In the genomic region with DNA sequence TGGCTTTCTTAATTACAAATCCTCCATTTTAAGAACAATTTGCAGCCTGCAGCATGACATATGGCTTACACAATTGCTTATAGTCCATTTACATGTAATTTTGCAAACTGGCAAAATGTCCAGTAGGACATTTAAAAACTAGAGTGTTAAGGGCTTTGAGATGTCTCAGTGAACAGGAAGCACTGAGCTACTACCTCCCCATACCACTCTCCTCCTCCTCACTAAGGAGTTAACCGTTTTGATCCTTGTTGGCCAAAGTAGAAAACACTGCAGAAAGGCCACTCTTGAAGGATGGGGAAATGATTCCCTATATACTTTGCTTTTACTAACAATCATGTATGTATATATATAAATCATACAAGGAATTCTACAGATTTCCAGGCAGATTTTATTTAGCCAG, we compare ENCODE assay signal across 10 cellular contexts. TPM values are rescaled to one million over a fixed set of nuclear protein-coding genes. Genes with fewer than 3 reads are reported as not detected.
DNase-seq lines count a peak whose midpoint lies in the region; ATAC-seq and TF ChIP-seq lines count a peak whose summit lies in the region.
"Had no signal": no experiment of that assay in that cellular context is flagged by ENCODE, and none has a peak within 500 bp of the region (broad histone marks: within the 10 kb centered on the region; RNA-seq: fewer than 3 reads in every experiment).

No MANE protein-coding gene starts in this region.

- DNase-seq in heart right ventricle = no peak
- no peak for DNase-seq in Right ventricle myocardium inferior (ENCODE audit: missing footprints)
- no peak for DNase-seq in esophagus muscularis mucosa (ENCODE audit: extremely low spot score)
- no peak for DNase-seq in G401 (ENCODE audit: low spot score)
- DNase-seq in activated CD8-positive, alpha-beta memory T cell treated with anti-CD3 and anti-CD28 coated beads, Interleukin-2, amount 50 U/mL, for 48 hours = no peak
- DNase-seq: foreskin keratinocyte, NCI-H2107 had no signal

- intact Hi-C loops in heart right ventricle (cut with DNase I) (loop anchor here in 2 of 10 donors (10.0 kb wide), 2 partner anchors 243 to 253 kb away; no protein-coding TSS in a partner anchor), Right ventricle myocardium inferior (cut with DNase I) (no loop called here), esophagus muscularis mucosa (cut with DNase I) (no loop called here)

- H3K27me3 ChIP-seq in heart right ventricle = no peaks in the 10 kb centered on the region
- H3K27me3 ChIP-seq in esophagus muscularis mucosa = no peaks in the 10 kb centered on the region
- no peaks in the 10 kb centered on the region for H3K27me3 ChIP-seq in neutrophil
- H3K27me3 ChIP-seq: foreskin keratinocyte had no signal

- no peak for TF ChIP-seq POLR2A in esophagus muscularis mucosa (IDR thresholded peaks at IDR 0.05; ENCODE audit: low read depth)

- H3K4me3 ChIP-seq in heart right ventricle (peak overlapping the region in 9 of 10 donors; percentile 2 to 48 (median 31)), esophagus muscularis mucosa (peak overlapping the region; percentile 30 to 53 (median 41)), neutrophil (ENCODE audit: low read depth in 1 of 2, low read length in 1 of 2) (no peak overlapping the region)

- H3K27ac ChIP-seq in heart right ventricle (peak overlapping the region in 4 of 10 donors; percentile 9 to 43 (median 32)), esophagus muscularis mucosa (replicated peaks in 1 of 4) (peak overlapping the region; percentile 29 to 46 (median 34)), neutrophil (peak overlapping the region; percentile 61)

- H3K36me3 ChIP-seq in heart right ventricle (peaks cover 0 to 55% (median 21%) of the 10 kb centered on the region in 9 donors), esophagus muscularis mucosa (peaks cover 16 to 42% (median 35%) of the 10 kb centered on the region in 4 donors), neutrophil (peaks cover 19% of the 10 kb centered on the region)

- no peak for TF ChIP-seq EP300 in esophagus muscularis mucosa (IDR thresholded peaks at IDR 0.05)

- H3K4me1 ChIP-seq in heart right ventricle (peaks cover 0 to 22% (median 0%) of the 10 kb centered on the region in 9 donors), esophagus muscularis mucosa (peaks cover 0 to 24% (median 15%) of the 10 kb centered on the region in 4 donors), neutrophil (ENCODE audit: control insufficient read depth in 1 of 2, insufficient read depth in 1 of 2, low read depth in 1 of 2, low read length in 1 of 2) (peaks cover 19 to 21% of the 10 kb centered on the region in 2 experiments)

- peak in 1 of 8 donors; percentile 26 for ATAC-seq in heart right ventricle
- ATAC-seq in Right ventricle myocardium inferior = no peak
- ATAC-seq in GM18909 (IDR thresholded peaks at IDR 0.05; ENCODE audit: poor library complexity, unreplicated experiment) = no peak
- no peak for ATAC-seq in activated CD4-positive, CD25-positive, alpha-beta regulatory T cell treated with anti-CD3 and anti-CD28 coated beads, Interleukin-2, amount 50 U/mL, for 24 hours
- ATAC-seq: foreskin keratinocyte had no signal

- in situ Hi-C loops in G401 (cut with HindIII; ENCODE audit: low sequenced_read_pairs) = no loop called here

- TF ChIP-seq CTCF in heart right ventricle (IDR thresholded peaks at IDR 0.05) (no peak), esophagus muscularis mucosa (IDR thresholded peaks at IDR 0.05) (no peak), neutrophil (IDR thresholded peaks at IDR 0.05) (no peak)

- H3K9me3 ChIP-seq in heart right ventricle (no peaks in the 10 kb centered on the region), esophagus muscularis mucosa (no peaks in the 10 kb centered on the region), neutrophil (no peaks in the 10 kb centered on the region)

- 24 to 33% methylated on average over 1 of the region's 1 CpG for WGBS in heart right ventricle, 2 donors
- WGBS in esophagus muscularis mucosa = 14% methylated on average over 1 of the region's 1 CpG

RNA-seq across cellular contexts. Expression of a gene that starts 0.4 kb away (rescaled TPM):
- total RNA-seq in heart right ventricle (10 to 100 TPM in 1 of 10 donors, 1 to 10 TPM in 9; 2.1 to 10.1 (median 6.6) TPM), Right ventricle myocardium inferior (6.2 TPM), esophagus muscularis mucosa (10 to 100 TPM; 29.5 to 49.3 (median 32.7) TPM)
- polyA plus RNA-seq in heart right ventricle = 1 to 10 TPM; 2.6 to 4.9 TPM
- 0.55 and 8.6 TPM in 2 replicates for total RNA-seq in G401 (2014; rRNA removed; shearing (Covaris generic))

RNA-seq across cellular contexts. Expression of a gene that starts 42.1 kb away (rescaled TPM):
- total RNA-seq in heart right ventricle (100 to 1,000 TPM in 1 of 10 donors, 10 to 100 TPM in 9; 11.9 to 201 (median 18.2) TPM), Right ventricle myocardium inferior (38.4 TPM), esophagus muscularis mucosa (10 to 100 TPM; 20.2 to 82.7 (median 45.2) TPM)
- 1 to 10 TPM; 6.5 to 8.7 TPM for polyA plus RNA-seq in heart right ventricle
- total RNA-seq in G401 (2014; rRNA removed; shearing (Covaris generic)) = not detected in 2 replicates

Comparison
In these comparisons a context has a peak if more than half of its experiments do, and no peak if none do; other contexts are left out.
1. H3K4me3 ChIP-seq: peak in heart right ventricle (9 of 10) and esophagus muscularis mucosa (4 of 4); none in neutrophil (0 of 2).
2. RNA of a gene that starts 42.1 kb away (total RNA-seq): 20.2 to 82.7 TPM in esophagus muscularis mucosa, 38.4 TPM in Right ventricle myocardium inferior (single experiment) and 11.9 to 201 TPM in heart right ventricle; not detected in G401; every median in the first group is over 10 times any median in the second.